8 cellular contexts compared by ENCODE assay signal in the genomic region with DNA sequence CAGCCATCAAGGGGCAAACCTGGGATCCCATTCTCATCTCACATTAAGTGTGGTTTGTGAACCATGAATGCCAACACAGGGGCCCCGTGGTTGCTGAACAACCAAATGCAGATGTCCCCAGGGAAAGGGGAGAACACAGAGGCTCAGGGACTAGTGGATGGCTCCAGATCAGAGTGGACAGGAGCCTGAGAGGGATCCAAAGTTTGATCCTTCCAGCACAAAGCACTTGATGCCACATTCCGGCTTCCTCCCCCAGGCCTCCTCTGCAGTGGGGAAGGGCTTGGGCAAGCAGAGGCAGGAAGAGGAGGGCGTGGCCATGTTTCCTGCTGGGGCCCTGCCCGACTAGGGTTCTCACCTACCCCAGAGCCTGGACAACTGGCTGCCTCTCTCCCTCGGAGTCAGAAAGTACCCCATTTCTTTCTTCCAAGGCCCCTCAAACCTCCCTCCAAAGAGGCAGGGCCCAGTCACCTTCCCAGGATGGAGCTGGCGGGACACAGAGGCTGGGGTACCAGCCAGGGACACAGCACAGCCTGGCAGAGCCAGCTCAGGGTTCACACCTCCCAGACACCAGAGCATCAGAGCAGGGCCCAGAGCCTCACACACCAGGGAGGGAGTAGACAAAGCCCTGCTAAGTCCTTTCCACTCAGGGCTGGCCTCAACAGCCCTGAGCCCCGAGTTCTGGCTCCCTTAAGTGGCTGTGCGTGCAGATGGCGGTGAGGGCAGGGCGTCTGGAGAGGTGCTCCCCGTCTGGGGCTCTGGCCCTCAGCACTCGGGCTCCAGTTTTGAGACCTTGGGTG. TPM values are rescaled to one million over a fixed set of nuclear protein-coding genes. Genes with fewer than 3 reads are reported as not detected.
DNase-seq lines count a peak whose midpoint lies in the region; ATAC-seq and TF ChIP-seq lines count a peak whose summit lies in the region.

No MANE protein-coding gene starts in this region.

- TF ChIP-seq CTCF in PC-3 (conservative IDR thresholded peaks at IDR 0.05; ENCODE audit: low read depth, low read length) = no peak

- POLR2A ChIA-PET in PC-3 (lab: Charles Lee; ENCODE audit: unreplicated experiment) = no interaction called here

- H3K27me3 ChIP-seq in PC-3 (ENCODE audit: low read length) (no peaks in the 10 kb centered on the region), iPS-18a (ENCODE audit: control insufficient read depth, insufficient read depth, low read length) (peaks cover 13% of the 10 kb centered on the region)

- H3K27ac ChIP-seq in PC-3 (ENCODE audit: low read length) (no peak overlapping the region), iPS-18a (ENCODE audit: low read length) (no peak overlapping the region)

- no peaks in the 10 kb centered on the region for H4K20me1 ChIP-seq in PC-3 (ENCODE audit: low read length)

- no peak for ATAC-seq in PC-3
- ATAC-seq in GM18498 (IDR thresholded peaks at IDR 0.05; ENCODE audit: unreplicated experiment) = no peak

- H3K36me3 ChIP-seq in PC-3 (ENCODE audit: low read depth, low read length) (no peaks in the 10 kb centered on the region), iPS-18a (ENCODE audit: control insufficient read depth, low read depth, low read length) (no peaks in the 10 kb centered on the region)

- no TSS peak for BruUV-seq in PC-3 (replicated peaks; lab: Mats Ljungman, UMichigan)

- peaks cover 51% of the 10 kb centered on the region for H3K4me1 ChIP-seq in PC-3 (ENCODE audit: insufficient read depth, low read length)
- peaks cover 15% of the 10 kb centered on the region for H3K4me1 ChIP-seq in iPS-18a (ENCODE audit: control insufficient read depth, low read depth, low read length)

- intact Hi-C loops in PC-3 (cut with micrococcal nuclease) = no loop called here

- peak; percentile 44 for DNase-seq in DMS53 (lab: John Stamatoyannopoulos, UW)
- DNase-seq in DMS53 treated with DMSO at 0.1 percent for 48 hours (lab: John Stamatoyannopoulos, UW; ENCODE audit: unreplicated experiment) = no peak
- peak; percentile 31 for DNase-seq in PC-3
- DNase-seq in activated effector memory CD4-positive, alpha-beta T cell treated with Interleukin-2 at 50 U/mL for 16 hours = peak; percentile 72
- peak; percentile 38 to 54 for DNase-seq in stimulated activated CD4-positive, alpha-beta T cell treated with anti-CD3 and anti-CD28 coated beads, Interleukin-1b, Interleukin-23, amount 100 ng/mL, for 4 hours (ENCODE audit: low read depth in 2 of 2)
- no peak for DNase-seq in midbrain (lab: John Stamatoyannopoulos, UW)

- CTCF ChIA-PET in PC-3 (lab: Charles Lee) = no interaction called here

- H3K9me3 ChIP-seq in PC-3 (ENCODE audit: low read length) = no peaks in the 10 kb centered on the region
- H3K9me3 ChIP-seq in iPS-18a (ENCODE audit: control insufficient read depth, low read depth, low read length) = no peaks in the 10 kb centered on the region

- H3K9ac ChIP-seq in PC-3 (ENCODE audit: low read length) (no peak overlapping the region), iPS-18a (ENCODE audit: low read length) (peak overlapping the region; percentile 21)

- H3K9me2 ChIP-seq in PC-3 (replicated peaks; ENCODE audit: low read length) = no peaks in the 10 kb centered on the region

- H3K79me2 ChIP-seq in PC-3 (ENCODE audit: low read length) = peaks cover 27% of the 10 kb centered on the region

- peak overlapping the region; percentile 94 for H3K4me2 ChIP-seq in PC-3 (ENCODE audit: low read length)

- H3K4me3 ChIP-seq in PC-3 (ENCODE audit: low read length) (no peak overlapping the region), iPS-18a (ENCODE audit: low read length) (no peak overlapping the region)

- no peaks in the 10 kb centered on the region for H3F3A ChIP-seq in PC-3 (ENCODE audit: low read length, unreplicated experiment)

- H2AFZ ChIP-seq in PC-3 (ENCODE audit: low read length) = no peak overlapping the region

RNA-seq across cellular contexts. Expression of gene RNF44, which starts 4.3 kb away (rescaled TPM):
- total RNA-seq in PC-3 (2014; rRNA removed) = 19.2 and 28.3 TPM in 2 replicates

RNA-seq across cellular contexts. Expression of gene CDHR2, which starts 7.6 kb away (rescaled TPM):
- 0.07 TPM in 1 of 2 replicates, not detected in the other for total RNA-seq in PC-3 (2014; rRNA removed)

Comparison
In these comparisons a context has a peak if more than half of its experiments do, and no peak if none do; other contexts are left out.
1. DNase-seq: peak in DMS53 (single experiment), PC-3 (single experiment), activated effector memory CD4-positive, alpha-beta T cell treated with Interleukin-2 at 50 U/mL for 16 hours (single experiment) and stimulated activated CD4-positive, alpha-beta T cell treated with anti-CD3 and anti-CD28 coated beads, Interleukin-1b, Interleukin-23, amount 100 ng/mL, for 4 hours (2 of 2); none in DMS53 treated with DMSO at 0.1 percent for 48 hours (single experiment) and midbrain (single experiment).